In the genomic region with DNA sequence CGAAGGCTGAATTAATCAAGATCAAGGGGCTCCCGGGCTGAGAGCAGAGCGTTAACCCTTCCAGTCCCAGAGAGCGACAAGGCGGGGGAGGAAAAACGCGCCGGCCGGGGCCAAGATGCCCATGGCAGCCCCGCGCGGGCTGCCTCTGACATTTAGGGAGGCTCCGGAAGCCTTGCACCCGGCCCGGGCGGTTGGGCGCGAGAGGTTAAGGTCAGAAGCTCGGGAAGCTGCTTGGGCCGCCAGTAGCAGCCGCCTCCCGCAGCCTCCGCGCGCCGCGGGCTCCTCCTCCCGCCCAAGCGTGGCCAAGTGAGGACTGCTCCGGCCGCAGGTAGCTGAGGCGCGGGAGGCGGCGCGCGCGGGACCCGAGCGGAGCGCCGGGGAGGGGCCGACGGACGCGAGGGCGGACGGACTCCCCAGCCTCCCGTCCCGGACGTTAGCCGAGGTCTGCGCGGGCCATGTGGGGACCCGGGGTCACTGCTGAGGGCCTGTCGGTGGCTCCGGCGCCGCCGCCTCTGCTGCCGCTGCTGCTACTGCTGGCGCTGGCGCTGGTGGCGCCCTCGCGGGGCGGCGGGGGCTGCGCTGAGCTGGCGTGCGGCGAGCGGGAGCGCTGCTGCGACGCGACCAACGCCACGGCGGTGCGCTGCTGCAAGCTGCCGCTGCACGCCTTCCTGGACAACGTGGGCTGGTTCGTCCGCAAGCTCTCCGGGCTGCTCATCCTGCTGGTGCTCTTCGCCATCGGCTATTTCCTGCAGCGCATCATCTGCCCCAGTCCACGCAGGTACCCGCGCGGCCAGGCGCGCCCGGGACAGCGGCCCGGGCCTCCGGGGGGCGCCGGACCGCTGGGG, we compare ENCODE assay signal across 1 cellular context.
TF ChIP-seq lines count a peak whose summit lies in the region.

A gene (plus strand): TSS at position 242 of the 845 bp plus-strand sequence. CDS start 214 bp downstream, at position 456.

TF ChIP-seq in K562, 482 proteins besides CTCF, POLR2A, EP300 and RAD21 (continued from another document):
- TF ChIP-seq, protein P1, sequence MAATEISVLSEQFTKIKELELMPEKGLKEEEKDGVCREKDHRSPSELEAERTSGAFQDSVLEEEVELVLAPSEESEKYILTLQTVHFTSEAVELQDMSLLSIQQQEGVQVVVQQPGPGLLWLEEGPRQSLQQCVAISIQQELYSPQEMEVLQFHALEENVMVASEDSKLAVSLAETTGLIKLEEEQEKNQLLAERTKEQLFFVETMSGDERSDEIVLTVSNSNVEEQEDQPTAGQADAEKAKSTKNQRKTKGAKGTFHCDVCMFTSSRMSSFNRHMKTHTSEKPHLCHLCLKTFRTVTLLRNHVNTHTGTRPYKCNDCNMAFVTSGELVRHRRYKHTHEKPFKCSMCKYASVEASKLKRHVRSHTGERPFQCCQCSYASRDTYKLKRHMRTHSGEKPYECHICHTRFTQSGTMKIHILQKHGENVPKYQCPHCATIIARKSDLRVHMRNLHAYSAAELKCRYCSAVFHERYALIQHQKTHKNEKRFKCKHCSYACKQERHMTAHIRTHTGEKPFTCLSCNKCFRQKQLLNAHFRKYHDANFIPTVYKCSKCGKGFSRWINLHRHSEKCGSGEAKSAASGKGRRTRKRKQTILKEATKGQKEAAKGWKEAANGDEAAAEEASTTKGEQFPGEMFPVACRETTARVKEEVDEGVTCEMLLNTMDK (IDR thresholded peaks at IDR 0.05; ENCODE audit: borderline replicate concordance, insufficient read depth, low read depth, low read length, poor library complexity, severe bottlenecking): peak; percentile 82
- TF ChIP-seq CREBBP (IDR thresholded peaks at IDR 0.05; ENCODE audit: low read depth, low read length): no peak
- no peak for TF ChIP-seq PML (IDR thresholded peaks at IDR 0.05; ENCODE audit: low read length)
- TF ChIP-seq BMI1 (IDR thresholded peaks at IDR 0.05; ENCODE audit: low read length): no peak
- TF ChIP-seq LEF1 (IDR thresholded peaks at IDR 0.05): no peak
- no peak for TF ChIP-seq MED1 (CRISPR knock-in tag; IDR thresholded peaks at IDR 0.05; ENCODE audit: borderline replicate concordance)
- peak; percentile 55; the same call in 1 of the 2 replicates for TF ChIP-seq ATF7 (IDR thresholded peaks at IDR 0.05)
- TF ChIP-seq ZNF778 (CRISPR knock-in tag; IDR thresholded peaks at IDR 0.05): no peak
- no peak for TF ChIP-seq RBM15 (IDR thresholded peaks at IDR 0.05; ENCODE audit: insufficient read depth, low read length)
- 0 out of 2 replicates have a peak, but pooled peaks have one; percentile 4 for TF ChIP-seq NFIC (IDR thresholded peaks at IDR 0.05)
- TF ChIP-seq, protein P2, sequence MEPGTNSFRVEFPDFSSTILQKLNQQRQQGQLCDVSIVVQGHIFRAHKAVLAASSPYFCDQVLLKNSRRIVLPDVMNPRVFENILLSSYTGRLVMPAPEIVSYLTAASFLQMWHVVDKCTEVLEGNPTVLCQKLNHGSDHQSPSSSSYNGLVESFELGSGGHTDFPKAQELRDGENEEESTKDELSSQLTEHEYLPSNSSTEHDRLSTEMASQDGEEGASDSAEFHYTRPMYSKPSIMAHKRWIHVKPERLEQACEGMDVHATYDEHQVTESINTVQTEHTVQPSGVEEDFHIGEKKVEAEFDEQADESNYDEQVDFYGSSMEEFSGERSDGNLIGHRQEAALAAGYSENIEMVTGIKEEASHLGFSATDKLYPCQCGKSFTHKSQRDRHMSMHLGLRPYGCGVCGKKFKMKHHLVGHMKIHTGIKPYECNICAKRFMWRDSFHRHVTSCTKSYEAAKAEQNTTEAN (CRISPR knock-in tag; IDR thresholded peaks at IDR 0.05): no peak
- TF ChIP-seq HDAC2 (IDR thresholded peaks at IDR 0.05): peak; percentile 47; the same call in 1 of the 2 replicates
- no peak for TF ChIP-seq MEF2D (tag; conservative IDR thresholded peaks at IDR 0.05; ENCODE audit: low read depth)
- no peak for TF ChIP-seq TBP (optimal IDR thresholded peaks at IDR 0.05; ENCODE audit: low read depth, low read length)
- peak; percentile 31; the same call in 1 of the 2 replicates for TF ChIP-seq KDM2B (CRISPR knock-in tag; IDR thresholded peaks at IDR 0.05)
- TF ChIP-seq ZNF507 (tag; conservative IDR thresholded peaks at IDR 0.05): no peak
- no peak for TF ChIP-seq RBM39 (optimal IDR thresholded peaks at IDR 0.05; ENCODE audit: low read depth, low read length)
- TF ChIP-seq HDAC1 (IDR thresholded peaks at IDR 0.05): no peak
- TF ChIP-seq RFX7 (CRISPR knock-in tag; IDR thresholded peaks at IDR 0.05): no peak
- no peak for TF ChIP-seq ZNF12 (CRISPR knock-in tag; IDR thresholded peaks at IDR 0.05)
